In genomic region chr2:169980643-169981042, GRCh38 we compare ENCODE assay signal across 18 cellular contexts.
"Had no signal": no experiment of that assay in that cellular context is flagged by ENCODE, and none has a peak within 500 bp of the region (broad histone marks: within the 10 kb centered on the region; RNA-seq: fewer than 3 reads in every experiment).

No MANE protein-coding gene starts in this region.

- H3K4me1 ChIP-seq: parathyroid adenoma, prostate gland, right lobe of liver, stomach, transverse colon had no signal

- H3K4me3 ChIP-seq: heart right ventricle, prostate gland, right lobe of liver, stomach, thoracic aorta, transverse colon had no signal

- DNase-seq: cortex of kidney; effector memory CD4-positive, alpha-beta T cell; heart right ventricle; hypothalamus; kidney glomerular epithelial cell; mesendoderm; naive B cell; retina; right lobe of liver; stimulated activated CD4-positive, alpha-beta T cell treated with anti-CD3 and anti-CD28 coated beads, Interleukin-2, amount 100 ng/mL, for 24 hours; stimulated activated CD4-positive, alpha-beta T cell treated with anti-CD3 and anti-CD28 coated beads, Interleukin-4, amount 100 ng/mL, for 4 hours; stimulated activated naive CD4-positive, alpha-beta T cell; stomach; substantia nigra; transverse colon had no signal

- H3K36me3 ChIP-seq: prostate gland, right lobe of liver, thoracic aorta had no signal

- H3K27me3 ChIP-seq: heart right ventricle, right lobe of liver, stomach, transverse colon had no signal

- H3K27ac ChIP-seq: heart right ventricle, parathyroid adenoma, prostate gland, right lobe of liver, stomach, thoracic aorta, transverse colon had no signal

- H2AFZ ChIP-seq: parathyroid adenoma had no signal

- H3K9me3 ChIP-seq: prostate gland, right lobe of liver had no signal

- H3K9ac ChIP-seq: parathyroid adenoma had no signal
